8 cellular contexts compared by ENCODE assay signal in the genomic region with DNA sequence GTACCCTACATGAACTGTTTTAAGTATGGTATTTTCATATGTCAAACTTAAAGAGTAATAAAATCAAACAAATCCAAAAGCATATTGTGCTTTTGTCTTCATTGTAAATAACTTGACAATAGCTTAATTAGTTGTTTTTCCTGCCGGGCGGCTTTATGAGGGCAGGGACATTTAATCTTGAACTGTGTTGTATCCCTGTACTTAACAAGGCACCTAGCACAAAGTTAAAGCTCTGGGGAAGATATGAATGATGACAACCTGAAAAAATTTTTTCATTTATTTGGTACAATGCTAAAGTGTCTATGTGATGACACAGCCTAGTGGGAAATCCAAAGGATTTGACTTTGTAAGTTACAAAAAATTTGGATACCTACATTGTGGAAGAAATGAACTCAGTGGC. TPM values are rescaled to one million over a fixed set of nuclear protein-coding genes. Genes with fewer than 3 reads are reported as not detected.
DNase-seq lines count a peak whose midpoint lies in the region; ATAC-seq and TF ChIP-seq lines count a peak whose summit lies in the region.

No MANE protein-coding gene starts in this region.

- no peak overlapping the region for H3K9ac ChIP-seq in IMR-90 (ENCODE audit: low read depth, low read length)

- intact Hi-C loops in IMR-90 (cut with micrococcal nuclease) = no loop called here

- no peak overlapping the region for H3K23ac ChIP-seq in IMR-90 (ENCODE audit: low read depth, low read length)

- H3K79me1 ChIP-seq in IMR-90 (ENCODE audit: low read depth in 1 of 2, low read length in 2 of 2) = peaks cover 5 to 9% of the 10 kb centered on the region in 2 experiments; a peak in 3 of 4 replicates

- no peak overlapping the region for H2BK15ac ChIP-seq in IMR-90 (ENCODE audit: low read depth, low read length)

- H2BK120ac ChIP-seq in IMR-90 (ENCODE audit: low read depth, low read length) = no peak overlapping the region

- dilution Hi-C loops in IMR-90 (cut with HindIII; ENCODE audit: low sequenced_read_pairs, unreplicated experiment) = no loop called here

- WGBS in IMR-90 (ENCODE audit: extremely low coverage in 2 of 2, insufficient read length in 1 of 2), 2 experiments = no CpG with 5 or more reads among the region's 2 CpGs

- BruUV-seq in IMR-90 (replicated peaks; lab: Mats Ljungman, UMichigan) = no TSS peak

- H3K36me3 Mint-ChIP-seq in naive thymus-derived CD8-positive, alpha-beta T cell = peaks cover 0 to 2% (median 0%) of the 10 kb centered on the region in 3 donors

- H3K56ac ChIP-seq in IMR-90 (ENCODE audit: extremely low read depth, insufficient read depth, low read length) = no peak overlapping the region

- ATAC-seq in IMR-90 (ENCODE audit: low read depth) (no peak), HG02885 (IDR thresholded peaks at IDR 0.05; ENCODE audit: poor library complexity, unreplicated experiment) (no peak)
- no peak for ATAC-seq in naive thymus-derived CD8-positive, alpha-beta T cell

- no peak overlapping the region for H2AK9ac ChIP-seq in IMR-90 (replicated peaks; ENCODE audit: low read depth, low read length, poor library complexity)

- H2BK5ac ChIP-seq in IMR-90 (ENCODE audit: low read depth, low read length, poor library complexity, severe bottlenecking) = no peak overlapping the region

- peaks cover 3% of the 10 kb centered on the region for H3K27me3 ChIP-seq in IMR-90 (ENCODE audit: control insufficient read depth, insufficient read depth, low read length)

- H3K18ac ChIP-seq in IMR-90 (ENCODE audit: low read depth, low read length) = no peak overlapping the region

- no peak overlapping the region for H3K4ac ChIP-seq in IMR-90 (ENCODE audit: low read depth, low read length)

- H3K4me1 Mint-ChIP-seq in naive thymus-derived CD8-positive, alpha-beta T cell = peaks cover 7 to 19% (median 16%) of the 10 kb centered on the region in 4 donors

- in situ Hi-C loops in IMR-90 (cut with MboI; ENCODE audit: low sequenced_read_pairs) = no loop called here

- CTCF ChIA-PET in AG04449 (lab: Yijun Ruan, JAX) = interaction anchor here (1.3 to 1.6 kb wide), 2 partner anchors 9 to 219 kb away, joined by 3 to 4 read pairs; no protein-coding TSS in a partner anchor
- CTCF ChIA-PET in IMR-90 (lab: Yijun Ruan, JAX) = interaction anchor here (0.6 to 0.9 kb wide), 2 partner anchors 160 to 218 kb away, joined by 3 to 6 read pairs; no protein-coding TSS in a partner anchor

- H3K27me3 Mint-ChIP-seq in naive thymus-derived CD8-positive, alpha-beta T cell = peaks cover 3 to 26% (median 12%) of the 10 kb centered on the region in 5 donors

- H3K9me3 ChIP-seq in IMR-90 (ENCODE audit: control insufficient read depth, insufficient read depth, low read length) = no peaks in the 10 kb centered on the region

- no peak for TF ChIP-seq CTCF in AG04449 (IDR thresholded peaks at IDR 0.05; ENCODE audit: insufficient read depth, low read length, missing control alignments)
- no peak for TF ChIP-seq CTCF in IMR-90 (conservative IDR thresholded peaks at IDR 0.05; ENCODE audit: low read depth, low read length)

- peak overlapping the region; percentile 28 to 74; a peak in 2 of 4 replicates for H4K8ac ChIP-seq in IMR-90 (ENCODE audit: low read depth in 2 of 2, low read length in 2 of 2)

- H3K4me3 Mint-ChIP-seq in naive thymus-derived CD8-positive, alpha-beta T cell = peak overlapping the region; percentile 86 to 96 (median 92)

- no peak overlapping the region for H3K14ac ChIP-seq in IMR-90 (replicated peaks; ENCODE audit: low read depth, low read length)

- no peak overlapping the region for H2AFZ ChIP-seq in IMR-90 (replicated peaks; ENCODE audit: low read length, poor library complexity)

- DNase-seq in AG04449 (ENCODE audit: low read depth, low spot score) (no peak), IMR-90 (no peak), caudate nucleus (lab: John Stamatoyannopoulos, UW) (no peak), HuH-7.5 (ENCODE audit: low spot score) (no peak), SKM-1 (lab: John Stamatoyannopoulos, UW; ENCODE audit: unreplicated experiment) (no peak)
- DNase-seq in naive thymus-derived CD8-positive, alpha-beta T cell = no peak
- DNase-seq in activated CD4-positive, alpha-beta T cell treated with anti-CD3 and anti-CD28 coated beads for 48 hours = no peak

- peak overlapping the region in 6 of 10 donors; percentile 10 to 92 (median 60) for H3K27ac Mint-ChIP-seq in naive thymus-derived CD8-positive, alpha-beta T cell

- no peak overlapping the region for H2BK20ac ChIP-seq in IMR-90 (ENCODE audit: low read depth, low read length)

- TF ChIP-seq POLR2A in IMR-90 (IDR thresholded peaks at IDR 0.05; ENCODE audit: low read depth, low read length) = no peak

- H4K20me1 ChIP-seq in IMR-90 (ENCODE audit: insufficient read depth, low read length) = no peaks in the 10 kb centered on the region

- H4K5ac ChIP-seq in IMR-90 (ENCODE audit: low read depth, low read length) = no peak overlapping the region

- H3K4me1 ChIP-seq in IMR-90 (ENCODE audit: control insufficient read depth, insufficient read depth, low read length) = peaks cover 2% of the 10 kb centered on the region; the same call in 1 of the 2 replicates

- TF ChIP-seq RAD21 in IMR-90 (IDR thresholded peaks at IDR 0.05; ENCODE audit: low read length) = no peak

- H3K4me3 ChIP-seq in AG04449 (ENCODE audit: low read depth, low read length) = peak overlapping the region; percentile 80
- no peak overlapping the region for H3K4me3 ChIP-seq in IMR-90 (ENCODE audit: insufficient read depth, low read depth, low read length)

- no peak overlapping the region for H2AK5ac ChIP-seq in IMR-90 (ENCODE audit: low read depth, low read length)

- no peaks in the 10 kb centered on the region for H3K9me3 Mint-ChIP-seq in naive thymus-derived CD8-positive, alpha-beta T cell

- no peaks in the 10 kb centered on the region for H3K36me3 ChIP-seq in IMR-90 (ENCODE audit: control insufficient read depth, insufficient read depth, low read length)

- H3K4me2 ChIP-seq in IMR-90 (ENCODE audit: low read depth, low read length) = no peak overlapping the region; the same call in 1 of the 2 replicates

- no peak overlapping the region for H3K27ac ChIP-seq in IMR-90 (ENCODE audit: insufficient read depth, low read length)
- H3K27ac ChIP-seq in caudate nucleus (ENCODE audit: low read depth, low read length) = peak overlapping the region; percentile 30

- POLR2A ChIA-PET in AG04449 (lab: Yijun Ruan, JAX) = no interaction called here
- POLR2A ChIA-PET in IMR-90 (lab: Charles Lee; ENCODE audit: unreplicated experiment) = interaction anchor here (0.6 kb wide), 2 partner anchors 71 to 164 kb away, joined by 3 read pairs; no protein-coding TSS in a partner anchor
- POLR2A ChIA-PET in naive thymus-derived CD8-positive, alpha-beta T cell (lab: Charles Lee) = interaction anchor here (0.6 to 1.2 kb wide), 2 partner anchors 71 to 74 kb away, joined by 5 to 6 read pairs; no protein-coding TSS in a partner anchor

- H3K9me1 ChIP-seq in IMR-90 (ENCODE audit: insufficient read depth, low read length) = no peaks in the 10 kb centered on the region

- no peak overlapping the region for H4K91ac ChIP-seq in IMR-90 (ENCODE audit: insufficient read depth, low read depth, low read length)

TF ChIP-seq in IMR-90, 13 proteins besides CTCF, POLR2A, EP300 and RAD21:
- TF ChIP-seq RCOR1 (IDR thresholded peaks at IDR 0.05; ENCODE audit: insufficient replicate concordance, low read length) = no peak
- no peak for TF ChIP-seq RFX5 (IDR thresholded peaks at IDR 0.05; ENCODE audit: low read depth, low read length)
- TF ChIP-seq MXI1 (IDR thresholded peaks at IDR 0.05; ENCODE audit: borderline replicate concordance, low read depth, low read length) = no peak
- no peak for TF ChIP-seq SMC3 (IDR thresholded peaks at IDR 0.05; ENCODE audit: low read depth, low read length)
- no peak for TF ChIP-seq FOS (IDR thresholded peaks at IDR 0.05; ENCODE audit: low read depth, low read length)
- TF ChIP-seq, protein P1, sequence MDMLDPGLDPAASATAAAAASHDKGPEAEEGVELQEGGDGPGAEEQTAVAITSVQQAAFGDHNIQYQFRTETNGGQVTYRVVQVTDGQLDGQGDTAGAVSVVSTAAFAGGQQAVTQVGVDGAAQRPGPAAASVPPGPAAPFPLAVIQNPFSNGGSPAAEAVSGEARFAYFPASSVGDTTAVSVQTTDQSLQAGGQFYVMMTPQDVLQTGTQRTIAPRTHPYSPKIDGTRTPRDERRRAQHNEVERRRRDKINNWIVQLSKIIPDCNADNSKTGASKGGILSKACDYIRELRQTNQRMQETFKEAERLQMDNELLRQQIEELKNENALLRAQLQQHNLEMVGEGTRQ (IDR thresholded peaks at IDR 0.05; ENCODE audit: low read depth, low read length) = no peak
- no peak for TF ChIP-seq MAZ (IDR thresholded peaks at IDR 0.05; ENCODE audit: borderline replicate concordance, low read depth, low read length)
- TF ChIP-seq MAFK (IDR thresholded peaks at IDR 0.05; ENCODE audit: low read depth, low read length) = no peak
- TF ChIP-seq NFE2L2 (IDR thresholded peaks at IDR 0.05; ENCODE audit: low read depth, low read length) = no peak
- TF ChIP-seq CHD1 (IDR thresholded peaks at IDR 0.05; ENCODE audit: low read depth, low read length) = no peak
- TF ChIP-seq CEBPB (IDR thresholded peaks at IDR 0.05; ENCODE audit: low read depth, low read length) = no peak
- no peak for TF ChIP-seq BHLHE40 (IDR thresholded peaks at IDR 0.05; ENCODE audit: low read depth, low read length)
- TF ChIP-seq, protein P2, sequence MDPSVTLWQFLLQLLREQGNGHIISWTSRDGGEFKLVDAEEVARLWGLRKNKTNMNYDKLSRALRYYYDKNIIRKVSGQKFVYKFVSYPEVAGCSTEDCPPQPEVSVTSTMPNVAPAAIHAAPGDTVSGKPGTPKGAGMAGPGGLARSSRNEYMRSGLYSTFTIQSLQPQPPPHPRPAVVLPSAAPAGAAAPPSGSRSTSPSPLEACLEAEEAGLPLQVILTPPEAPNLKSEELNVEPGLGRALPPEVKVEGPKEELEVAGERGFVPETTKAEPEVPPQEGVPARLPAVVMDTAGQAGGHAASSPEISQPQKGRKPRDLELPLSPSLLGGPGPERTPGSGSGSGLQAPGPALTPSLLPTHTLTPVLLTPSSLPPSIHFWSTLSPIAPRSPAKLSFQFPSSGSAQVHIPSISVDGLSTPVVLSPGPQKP (IDR thresholded peaks at IDR 0.05; ENCODE audit: borderline replicate concordance, low read depth, low read length) = no peak

RNA-seq across cellular contexts. Expression of a gene that starts 0.5 kb away (rescaled TPM):
- total RNA-seq in IMR-90 (2012; rRNA removed) = 10.8 and 13.9 TPM in 2 replicates
- 3.7 and 5.4 TPM in 2 replicates for polyA plus RNA-seq in IMR-90 (2012; rRNA removed)
- 1.7 and 1.9 TPM in 2 replicates for polyA plus RNA-seq in IMR-90 (2012; cell fraction: cytosol; rRNA removed)
- polyA plus RNA-seq in IMR-90 (2012; cell fraction: nucleus; rRNA removed; ENCODE audit: low replicate concordance) = 2.5 and 9.8 TPM in 2 replicates
- 10 to 100 TPM; 11.6 to 12.1 TPM for total RNA-seq in naive thymus-derived CD8-positive, alpha-beta T cell
- 1 to 10 TPM; 3.7 to 5.8 (median 4.5) TPM for polyA plus RNA-seq in naive thymus-derived CD8-positive, alpha-beta T cell
